8 cellular contexts compared by ENCODE assay signal in genomic region chr19:48954595-48955307, GRCh38. TPM values are rescaled to one million over a fixed set of nuclear protein-coding genes. Genes with fewer than 3 reads are reported as not detected.
DNase-seq lines count a peak whose midpoint lies in the region; TF ChIP-seq lines count a peak whose summit lies in the region.

TSS of gene BAX (plus strand) at chr19:48954875. CDS start at chr19:48954929, 54 bp downstream.

- H3K4me2 ChIP-seq in H9 (ENCODE audit: insufficient read depth, insufficient read length, low read length) (peak within 1 kb of the TSS; percentile 64), MM.1S (ENCODE audit: low read depth, low read length) (peak within 1 kb of the TSS; percentile 92)

- H2BK5ac ChIP-seq in H9 (ENCODE audit: insufficient read length, low read length), result no peak within 1 kb of the TSS

- TF ChIP-seq EP300 in stomach (IDR thresholded peaks at IDR 0.05), result no peak

- peaks cover 4% of the 10 kb centered on the region for H3K79me1 ChIP-seq in H9 (ENCODE audit: insufficient read depth, low read depth, low read length, poor library complexity, severe bottlenecking)

- H2AFZ ChIP-seq in H9 (ENCODE audit: low read length) (peak within 1 kb of the TSS; percentile 2), MM.1S (ENCODE audit: low read length) (peak within 1 kb of the TSS; percentile 88)

- H3K18ac ChIP-seq in H9 (ENCODE audit: insufficient read length, low read depth, low read length), result peak within 1 kb of the TSS; percentile 63

- H3K27me3 Mint-ChIP-seq in H9 (ENCODE audit: low read depth) (peaks cover 10% of the 10 kb centered on the region), neural crest cell (ENCODE audit: low read depth) (no peaks in the 10 kb centered on the region)

- H3K27me3 ChIP-seq in H9 (ENCODE audit: insufficient read depth, low read length) (no peaks in the 10 kb centered on the region), MM.1S (replicated peaks; ENCODE audit: insufficient read depth, low read length) (no peaks in the 10 kb centered on the region), stomach (no peaks in the 10 kb centered on the region)

- WGBS in H9 (ENCODE audit: extremely low coverage, insufficient read length, low lambda C conversion rate), result no CpG with 5 or more reads among the region's 71 CpGs
- WGBS in stomach, 5 donors, result 0 to 1% (median 0%) methylated on average over 19 to 69 of the region's 71 CpGs

- H3K23ac ChIP-seq in H9 (ENCODE audit: insufficient read length, low read depth, low read length), result no peak within 1 kb of the TSS

- peak; percentile 11; the same call in 1 of the 3 replicates for TF ChIP-seq CTCF in H9 (conservative IDR thresholded peaks at IDR 0.05)
- TF ChIP-seq CTCF in MM.1S (IDR thresholded peaks at IDR 0.05; ENCODE audit: low read length), result peak; percentile 28
- TF ChIP-seq CTCF in fibroblast of villous mesenchyme (IDR thresholded peaks at IDR 0.05; ENCODE audit: insufficient read depth, low read depth, low read length), result no peak
- TF ChIP-seq CTCF in neural crest cell (conservative IDR thresholded peaks at IDR 0.05), result no peak
- TF ChIP-seq CTCF in stomach (IDR thresholded peaks at IDR 0.05), result no peak

- DNase-seq in G401 (ENCODE audit: low spot score), result peak; percentile 97
- peak; percentile 99 for DNase-seq in H9
- DNase-seq in MM.1S, result peak; percentile 98
- peak; percentile 89 for DNase-seq in SIG-M5 treated with dmso at 0.1 percent for 504 hours (lab: John Stamatoyannopoulos, UW; ENCODE audit: unreplicated experiment)
- DNase-seq in activated gamma-delta T cell treated with Interleukin-2 at 50 U/mL for 16 hours, result peak; percentile 79
- peak; percentile 96 for DNase-seq in fibroblast of villous mesenchyme (ENCODE audit: low read depth)
- DNase-seq in neural crest cell (ENCODE audit: low read depth, low spot score), result peak; percentile 98
- DNase-seq in stomach, result peak; percentile 98

- no peak within 1 kb of the TSS for H2BK20ac ChIP-seq in H9 (ENCODE audit: low read depth, low read length, poor library complexity, severe bottlenecking)

- H2BK120ac ChIP-seq in H9 (ENCODE audit: low read depth, low read length, poor library complexity, severe bottlenecking), result peak within 1 kb of the TSS; percentile 71

- H3K9me3 ChIP-seq in H9 (ENCODE audit: control insufficient read depth, low read depth, low read length) (no peaks in the 10 kb centered on the region), MM.1S (replicated peaks; ENCODE audit: insufficient read depth, low read length) (no peaks in the 10 kb centered on the region), stomach (no peaks in the 10 kb centered on the region)

- H3K4ac ChIP-seq in H9 (ENCODE audit: low read depth, low read length), result no peak within 1 kb of the TSS; the same call in 1 of the 2 replicates

- peak within 1 kb of the TSS; percentile 81; the same call in 1 of the 2 replicates for H3K14ac ChIP-seq in H9 (ENCODE audit: insufficient read depth, low read length)

- H3K9me2 ChIP-seq in MM.1S (replicated peaks; ENCODE audit: insufficient read depth, low read length), result no peaks in the 10 kb centered on the region

- no peak within 1 kb of the TSS for H2BK15ac ChIP-seq in H9 (ENCODE audit: low read depth, low read length)

- no peak within 1 kb of the TSS for H4K8ac ChIP-seq in H9 (replicated peaks; ENCODE audit: insufficient read length, low read depth, low read length)

- H3K23me2 ChIP-seq in H9 (ENCODE audit: insufficient read length, low read depth, low read length, poor library complexity, severe bottlenecking), result peaks cover 8% of the 10 kb centered on the region

- peak within 1 kb of the TSS; percentile 77 for H3K9ac ChIP-seq in H9 (ENCODE audit: extremely low read depth, insufficient read length, low read length)
- H3K9ac ChIP-seq in MM.1S (ENCODE audit: low read length), result peak within 1 kb of the TSS; percentile 86

- H4K20me1 ChIP-seq in H9 (ENCODE audit: control insufficient read depth, insufficient read depth, insufficient read length), result no peaks in the 10 kb centered on the region
- no peaks in the 10 kb centered on the region for H4K20me1 ChIP-seq in MM.1S (ENCODE audit: insufficient read depth, low read length)

- H4K91ac ChIP-seq in H9 (ENCODE audit: insufficient read length, low read depth, low read length), result no peak within 1 kb of the TSS

- in situ Hi-C loops in G401 (cut with HindIII; ENCODE audit: low sequenced_read_pairs), result no loop called here

- H3K27ac Mint-ChIP-seq in H9 (peak within 1 kb of the TSS; percentile 76 to 93 (median 90); a peak in 6 of 7 replicates), neural crest cell (ENCODE audit: unreplicated experiment) (peak within 1 kb of the TSS; percentile 87)

- TF ChIP-seq POLR2A in stomach (IDR thresholded peaks at IDR 0.05), result no peak

- no peak within 1 kb of the TSS for H2BK12ac ChIP-seq in H9 (ENCODE audit: insufficient read length, low read depth, low read length)

- H3K56ac ChIP-seq in H9 (ENCODE audit: insufficient read length, low read depth, low read length), result no peak within 1 kb of the TSS

- H3K36me3 ChIP-seq in MM.1S (replicated peaks; ENCODE audit: insufficient read depth, low read length), result no peaks in the 10 kb centered on the region
- H3K36me3 ChIP-seq in stomach, result peaks cover 0 to 12% (median 3%) of the 10 kb centered on the region in 4 donors

- no peaks in the 10 kb centered on the region for H3K79me2 ChIP-seq in H9 (ENCODE audit: insufficient read depth, low read length)
- H3K79me2 ChIP-seq in MM.1S (ENCODE audit: low read length), result peaks cover 17% of the 10 kb centered on the region

- H3K4me3 Mint-ChIP-seq in H9, result peak within 1 kb of the TSS; percentile 79 to 81
- peak within 1 kb of the TSS; percentile 87 for H3K4me3 Mint-ChIP-seq in neural crest cell

- H3K4me3 ChIP-seq in MM.1S (ENCODE audit: low read length), result peak within 1 kb of the TSS; percentile 88
- H3K4me3 ChIP-seq in fibroblast of villous mesenchyme (ENCODE audit: low read depth, low read length), result peak within 1 kb of the TSS; percentile 87
- peak within 1 kb of the TSS; percentile 68 to 98 (median 79) for H3K4me3 ChIP-seq in stomach

- no peaks in the 10 kb centered on the region for H3K4me1 ChIP-seq in H9 (ENCODE audit: insufficient read depth, low read length)
- no peaks in the 10 kb centered on the region for H3K4me1 ChIP-seq in MM.1S (ENCODE audit: low read length)
- H3K4me1 ChIP-seq in stomach, result peaks cover 9 to 33% (median 20%) of the 10 kb centered on the region in 4 donors

- H3K36me3 Mint-ChIP-seq in H9 (ENCODE audit: insufficient read depth in 1 of 3, low read depth in 3 of 3) (peaks cover 17 to 42% (median 37%) of the 10 kb centered on the region in 3 experiments; a peak in 6 of 7 replicates), neural crest cell (ENCODE audit: low read depth) (peaks cover 11% of the 10 kb centered on the region)

- no peaks in the 10 kb centered on the region for H3K9me3 Mint-ChIP-seq in H9
- H3K9me3 Mint-ChIP-seq in neural crest cell, result no peaks in the 10 kb centered on the region

- intact Hi-C loops in stomach (cut with DNase I; ENCODE audit: low total_unique reads), result no loop called here

- H3K4me1 Mint-ChIP-seq in H9, result peaks cover 14 to 15% of the 10 kb centered on the region in 2 experiments
- H3K4me1 Mint-ChIP-seq in neural crest cell, result peaks cover 22% of the 10 kb centered on the region

- H3K27ac ChIP-seq in H9 (ENCODE audit: insufficient read length, low read depth, low read length) (no peak within 1 kb of the TSS), MM.1S (ENCODE audit: low read length) (no peak within 1 kb of the TSS; the same call in 1 of the 2 replicates), stomach (peak within 1 kb of the TSS; percentile 81 to 89 (median 88))

- no peak within 1 kb of the TSS for H4K5ac ChIP-seq in H9 (ENCODE audit: insufficient read length, low read depth, low read length)

- no peak within 1 kb of the TSS for H2AK5ac ChIP-seq in H9 (ENCODE audit: insufficient read length, low read length)

- no peak within 1 kb of the TSS for H3T11ph ChIP-seq in H9 (ENCODE audit: low read length)

- no peaks in the 10 kb centered on the region for H3F3A ChIP-seq in MM.1S (ENCODE audit: insufficient read depth, low read length)

RNA-seq across cellular contexts. Expression of gene BAX, which starts in this region (rescaled TPM):
- 160 and 177 TPM in 2 replicates for total RNA-seq in G401 (2014; rRNA removed; shearing (Covaris generic))
- total RNA-seq in H9 (2021) (310 and 315 TPM in 2 replicates), fibroblast of villous mesenchyme (65.4 and 85.9 TPM in 2 replicates), neural crest cell (150 and 171 TPM in 2 replicates), stomach (100 to 1,000 TPM in 1 of 5 donors, 10 to 100 TPM in 4; 12.1 to 121 (median 20.2) TPM)
- 10 to 100 TPM; 61.6 to 85.3 (median 77.6) TPM for polyA plus RNA-seq in stomach

Comparison
In these comparisons a context has a peak if more than half of its experiments do, and no peak if none do; other contexts are left out.
1. H3K27ac ChIP-seq: peak in stomach (5 of 5); none in H9 (single experiment) and MM.1S (single experiment).
2. CTCF ChIP-seq: peak in H9 (single experiment) and MM.1S (single experiment); none in fibroblast of villous mesenchyme (single experiment), neural crest cell (single experiment) and stomach (0 of 7).
3. Peak in every context shown above with its lines, with median percentiles within 50 percentile points of each other: DNase-seq and H3K4me3 ChIP-seq.